ENCODE assay signal across 8 cellular contexts in the genomic region with DNA sequence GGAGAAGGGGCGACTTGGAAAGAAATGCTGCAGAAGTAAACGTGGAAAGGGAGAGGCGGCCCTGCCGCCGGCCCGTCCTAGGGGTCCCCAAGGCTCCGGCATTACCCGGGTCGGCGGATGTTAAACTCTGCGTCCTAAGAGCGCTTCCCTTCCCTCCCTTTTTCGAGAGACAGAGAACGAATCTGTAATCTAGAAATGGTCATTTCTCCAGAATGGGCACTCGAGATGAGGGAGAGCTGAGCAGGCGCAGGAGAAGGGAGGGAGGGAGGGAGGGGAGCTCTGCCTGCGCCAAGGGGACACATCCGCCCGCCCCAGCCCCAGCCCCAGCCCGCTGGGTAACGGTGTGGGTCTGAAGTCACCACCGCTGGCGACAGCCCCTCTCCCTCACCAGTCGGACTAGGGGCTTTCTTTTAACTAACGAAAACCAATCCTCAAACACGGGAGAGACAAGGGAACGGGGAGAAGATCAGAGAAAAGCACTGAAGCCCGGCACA. TPM values are rescaled to one million over a fixed set of nuclear protein-coding genes. Genes with fewer than 3 reads are reported as not detected.
DNase-seq lines count a peak whose midpoint lies in the region; ATAC-seq and TF ChIP-seq lines count a peak whose summit lies in the region.

No MANE protein-coding gene starts in this region.

- no peaks in the 10 kb centered on the region for H3K27me3 Mint-ChIP-seq in activated naive CD4-positive, alpha-beta T cell treated with anti-CD3 and anti-CD28 coated beads, Interleukin-2, amount 50 U/mL, for 24 hours

- WGBS in right cardiac atrium: under 1% methylated on average over 28 of the region's 28 CpGs

- POLR2A ChIA-PET in HEK293 (lab: Yijun Ruan, JAX): interaction anchor here (0.6 to 4.6 kb wide), 9 partner anchors 11 to 211 kb away, joined by 3 to 67 read pairs (median 8); no protein-coding TSS in a partner anchor

- peak overlapping the region; percentile 69 for H3K27ac Mint-ChIP-seq in activated naive CD4-positive, alpha-beta T cell treated with anti-CD3 and anti-CD28 coated beads, Interleukin-2, amount 50 U/mL, for 24 hours

- ATAC-seq in right cardiac atrium (no peak), sciatic nerve (no peak), GM21367 (IDR thresholded peaks at IDR 0.05; ENCODE audit: unreplicated experiment) (no peak)

- DNase-seq in A172 (ENCODE audit: low spot score): peak; percentile 38
- DNase-seq in right cardiac atrium: peak in 1 of 3 donors; percentile 83
- DNase-seq in sciatic nerve (ENCODE audit: low spot score): peak; percentile 73
- DNase-seq in GM20000 (ENCODE audit: low spot score): no peak
- no peak for DNase-seq in activated CD4-positive, alpha-beta T cell treated with anti-CD3 and anti-CD28 coated beads, Interleukin-2, amount 50 U/mL, for 1 hour

- peaks cover 0 to 33% of the 10 kb centered on the region in 2 experiments; a peak in 1 of 3 replicates for H3K36me3 ChIP-seq in HEK293 (ENCODE audit: control insufficient read depth in 2 of 2, insufficient read depth in 1 of 2, low read length in 2 of 2)

- peak overlapping the region; percentile 100 for H3K4me3 Mint-ChIP-seq in activated naive CD4-positive, alpha-beta T cell treated with anti-CD3 and anti-CD28 coated beads, Interleukin-2, amount 50 U/mL, for 24 hours

- H3K9me3 Mint-ChIP-seq in activated naive CD4-positive, alpha-beta T cell treated with anti-CD3 and anti-CD28 coated beads, Interleukin-2, amount 50 U/mL, for 24 hours: no peaks in the 10 kb centered on the region

- intact Hi-C loops in right cardiac atrium (cut with DNase I) (no loop called here), sciatic nerve (cut with DNase I) (no loop called here)

- H3K4me1 ChIP-seq in HEK293 (ENCODE audit: control insufficient read depth, insufficient read depth, low read length) (peaks cover 10% of the 10 kb centered on the region), right cardiac atrium (ENCODE audit: control insufficient read depth, insufficient read depth, low read length) (peaks cover 17% of the 10 kb centered on the region)

- peaks cover 46% of the 10 kb centered on the region for H3K4me1 Mint-ChIP-seq in activated naive CD4-positive, alpha-beta T cell treated with anti-CD3 and anti-CD28 coated beads, Interleukin-2, amount 50 U/mL, for 24 hours

- peaks cover 6% of the 10 kb centered on the region for H3K36me3 Mint-ChIP-seq in activated naive CD4-positive, alpha-beta T cell treated with anti-CD3 and anti-CD28 coated beads, Interleukin-2, amount 50 U/mL, for 24 hours

- CTCF ChIA-PET in HEK293 (lab: Yijun Ruan, JAX): interaction anchor here (0.6 to 7.0 kb wide), 6 partner anchors 20 to 54 kb away, joined by 3 to 65 read pairs (median 8); no protein-coding TSS in a partner anchor

- no peaks in the 10 kb centered on the region for H3K9me3 ChIP-seq in HEK293 (ENCODE audit: control insufficient read depth, insufficient read depth, low read depth, low read length)
- no peaks in the 10 kb centered on the region for H3K9me3 ChIP-seq in right cardiac atrium (ENCODE audit: control insufficient read depth, low read length)

- TF ChIP-seq CTCF in HEK293 (tag by site-specific recombination; IDR thresholded peaks at IDR 0.05): no peak
- no peak for TF ChIP-seq CTCF in GM20000 (IDR thresholded peaks at IDR 0.05; ENCODE audit: extremely low read depth, missing control alignments)

- peak overlapping the region; percentile 95 for H3K4me3 ChIP-seq in HEK293 (ENCODE audit: low read depth, low read length)
- H3K4me3 ChIP-seq in right cardiac atrium (ENCODE audit: low read length): peak overlapping the region; percentile 78

- no peaks in the 10 kb centered on the region for H3K27me3 ChIP-seq in right cardiac atrium (ENCODE audit: control insufficient read depth, insufficient read depth)

- peak overlapping the region; percentile 77 for H3K27ac ChIP-seq in HEK293 (ENCODE audit: extremely low read depth, low read depth, low read length)
- H3K27ac ChIP-seq in right cardiac atrium (ENCODE audit: low read length): peak overlapping the region; percentile 56

TF ChIP-seq in HEK293, 187 proteins besides CTCF, POLR2A, EP300 and RAD21:
- TF ChIP-seq ZSCAN30 (tag by site-specific recombination; IDR thresholded peaks at IDR 0.05): 0 out of 2 replicates have a peak, but pooled peaks have one; percentile 5
- TF ChIP-seq, protein P1, sequence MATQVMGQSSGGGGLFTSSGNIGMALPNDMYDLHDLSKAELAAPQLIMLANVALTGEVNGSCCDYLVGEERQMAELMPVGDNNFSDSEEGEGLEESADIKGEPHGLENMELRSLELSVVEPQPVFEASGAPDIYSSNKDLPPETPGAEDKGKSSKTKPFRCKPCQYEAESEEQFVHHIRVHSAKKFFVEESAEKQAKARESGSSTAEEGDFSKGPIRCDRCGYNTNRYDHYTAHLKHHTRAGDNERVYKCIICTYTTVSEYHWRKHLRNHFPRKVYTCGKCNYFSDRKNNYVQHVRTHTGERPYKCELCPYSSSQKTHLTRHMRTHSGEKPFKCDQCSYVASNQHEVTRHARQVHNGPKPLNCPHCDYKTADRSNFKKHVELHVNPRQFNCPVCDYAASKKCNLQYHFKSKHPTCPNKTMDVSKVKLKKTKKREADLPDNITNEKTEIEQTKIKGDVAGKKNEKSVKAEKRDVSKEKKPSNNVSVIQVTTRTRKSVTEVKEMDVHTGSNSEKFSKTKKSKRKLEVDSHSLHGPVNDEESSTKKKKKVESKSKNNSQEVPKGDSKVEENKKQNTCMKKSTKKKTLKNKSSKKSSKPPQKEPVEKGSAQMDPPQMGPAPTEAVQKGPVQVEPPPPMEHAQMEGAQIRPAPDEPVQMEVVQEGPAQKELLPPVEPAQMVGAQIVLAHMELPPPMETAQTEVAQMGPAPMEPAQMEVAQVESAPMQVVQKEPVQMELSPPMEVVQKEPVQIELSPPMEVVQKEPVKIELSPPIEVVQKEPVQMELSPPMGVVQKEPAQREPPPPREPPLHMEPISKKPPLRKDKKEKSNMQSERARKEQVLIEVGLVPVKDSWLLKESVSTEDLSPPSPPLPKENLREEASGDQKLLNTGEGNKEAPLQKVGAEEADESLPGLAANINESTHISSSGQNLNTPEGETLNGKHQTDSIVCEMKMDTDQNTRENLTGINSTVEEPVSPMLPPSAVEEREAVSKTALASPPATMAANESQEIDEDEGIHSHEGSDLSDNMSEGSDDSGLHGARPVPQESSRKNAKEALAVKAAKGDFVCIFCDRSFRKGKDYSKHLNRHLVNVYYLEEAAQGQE (tag by site-specific recombination; IDR thresholded peaks at IDR 0.05): no peak
- TF ChIP-seq, protein P2, sequence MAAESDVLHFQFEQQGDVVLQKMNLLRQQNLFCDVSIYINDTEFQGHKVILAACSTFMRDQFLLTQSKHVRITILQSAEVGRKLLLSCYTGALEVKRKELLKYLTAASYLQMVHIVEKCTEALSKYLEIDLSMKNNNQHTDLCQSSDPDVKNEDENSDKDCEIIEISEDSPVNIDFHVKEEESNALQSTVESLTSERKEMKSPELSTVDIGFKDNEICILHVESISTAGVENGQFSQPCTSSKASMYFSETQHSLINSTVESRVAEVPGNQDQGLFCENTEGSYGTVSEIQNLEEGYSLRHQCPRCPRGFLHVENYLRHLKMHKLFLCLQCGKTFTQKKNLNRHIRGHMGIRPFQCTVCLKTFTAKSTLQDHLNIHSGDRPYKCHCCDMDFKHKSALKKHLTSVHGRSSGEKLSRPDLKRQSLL (tag by site-specific recombination; IDR thresholded peaks at IDR 0.05): peak; percentile 80; the same call in 1 of the 2 replicates

RNA-seq across cellular contexts. Expression of gene HCFC1, which starts 1.7 kb away (rescaled TPM):
- 40.8 and 41.7 TPM in 2 replicates for total RNA-seq in A172 (2014; rRNA removed; shearing (Covaris generic))
- 10 to 100 TPM; 26.9 to 41.4 (median 32.9) TPM for total RNA-seq in right cardiac atrium
- 17.3 TPM for polyA plus RNA-seq in right cardiac atrium
- total RNA-seq in sciatic nerve: 42.2 TPM

RNA-seq across cellular contexts. Expression of gene TMEM187, which starts 2.6 kb away (rescaled TPM):
- 8.6 and 9.6 TPM in 2 replicates for total RNA-seq in A172 (2014; rRNA removed; shearing (Covaris generic))
- total RNA-seq in right cardiac atrium: 10 to 100 TPM in 2 of 4 donors, 1 to 10 TPM in 2; 7.6 to 11.9 (median 10.4) TPM
- polyA plus RNA-seq in right cardiac atrium: 6.8 TPM
- total RNA-seq in sciatic nerve: 10.3 TPM

RNA-seq across cellular contexts. Expression of gene RENBP, which starts 25.5 kb away (rescaled TPM):
- 0.62 TPM in 2 replicates for total RNA-seq in A172 (2014; rRNA removed; shearing (Covaris generic))
- total RNA-seq in right cardiac atrium: 10 to 100 TPM; 14.0 to 17.7 (median 15.7) TPM
- 13.3 TPM for polyA plus RNA-seq in right cardiac atrium
- total RNA-seq in sciatic nerve: 23.0 TPM

RNA-seq across cellular contexts. Expression of gene NAA10, which starts 35.1 kb away (rescaled TPM):
- total RNA-seq in A172 (2014; rRNA removed; shearing (Covaris generic)): 210 and 249 TPM in 2 replicates
- total RNA-seq in right cardiac atrium (10 to 100 TPM; 61.1 to 75.5 (median 66.2) TPM), sciatic nerve (73.6 TPM)
- polyA plus RNA-seq in right cardiac atrium: 108 TPM

RNA-seq across cellular contexts. Expression of gene ARHGAP4, which starts 43.9 kb away (rescaled TPM):
- total RNA-seq in A172 (2014; rRNA removed; shearing (Covaris generic)): 1.3 and 5.3 TPM in 2 replicates
- total RNA-seq in right cardiac atrium (10 to 100 TPM; 13.4 to 22.9 (median 14.9) TPM), sciatic nerve (50.7 TPM)
- polyA plus RNA-seq in right cardiac atrium: 20.5 TPM

Comparison
In these comparisons a context has a peak if more than half of its experiments do, and no peak if none do; other contexts are left out.
1. DNase-seq: peak in A172 (single experiment) and sciatic nerve (single experiment); none in GM20000 (single experiment) and activated CD4-positive, alpha-beta T cell treated with anti-CD3 and anti-CD28 coated beads, Interleukin-2, amount 50 U/mL, for 1 hour (single experiment).